Comparison of ENCODE assay signal across 8 cellular contexts in the genomic region with DNA sequence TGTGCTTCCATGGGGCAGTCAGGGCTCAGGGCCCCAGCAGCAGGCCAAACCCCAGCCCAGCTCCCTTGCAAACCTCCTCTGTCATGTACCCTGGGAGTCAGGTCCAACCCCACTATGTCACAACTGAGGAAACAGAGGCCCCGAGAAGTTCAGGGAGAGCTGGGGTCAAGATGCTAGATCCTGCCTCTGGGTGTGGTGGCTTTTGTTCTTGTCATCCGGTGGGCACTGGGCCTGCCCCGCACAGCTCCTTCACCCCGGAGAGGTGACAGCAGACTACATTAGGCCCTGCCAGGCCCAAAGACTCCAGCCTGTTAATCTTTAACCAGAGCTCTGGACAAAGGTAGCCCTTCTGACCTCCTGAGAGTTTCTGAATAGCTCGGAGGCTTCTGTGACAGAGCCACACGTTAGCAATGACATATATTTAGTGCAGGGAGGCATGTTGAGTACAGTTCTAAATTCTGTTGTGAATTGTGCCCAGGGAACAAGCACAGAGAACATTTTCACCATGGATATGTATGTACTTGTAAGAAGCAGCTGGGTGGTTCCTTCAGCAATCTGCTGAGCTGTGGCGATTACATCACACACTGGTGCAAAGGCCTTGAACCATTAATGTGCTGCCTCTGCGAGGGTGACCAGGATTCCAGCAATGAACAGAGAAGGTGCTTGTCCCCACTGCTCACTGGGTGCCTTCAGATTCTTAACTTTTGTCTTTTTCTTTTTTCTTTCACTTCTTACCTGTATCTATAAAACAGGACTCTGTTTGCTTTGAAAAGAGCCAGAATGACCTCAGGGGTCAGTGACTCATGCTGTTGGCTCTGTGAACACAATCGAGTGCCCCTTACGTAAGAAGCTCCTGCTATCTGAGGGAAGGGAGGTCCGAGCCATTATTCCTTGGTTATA.
A peak's percentile ranks its signal among the peaks of the same experiment; 100 is the strongest.
DNase-seq lines count a peak whose midpoint lies in the region; ATAC-seq and TF ChIP-seq lines count a peak whose summit lies in the region.

No MANE protein-coding gene starts in this region.

- H3K9me3 Mint-ChIP-seq in WTC11: peaks cover 8% of the 10 kb centered on the region

- DNase-seq in EL (peak; percentile 88), WTC11 (ENCODE audit: low spot score) (no peak), iPS-NIHi7 (ENCODE audit: extremely low spot score) (peak; percentile 29), testis (peak; percentile 60), inferior parietal cortex (ENCODE audit: extremely low spot score) (no peak), cerebellum (ENCODE audit: low spot score) (no peak)

- no peaks in the 10 kb centered on the region for H3K36me3 ChIP-seq in testis (ENCODE audit: low read depth, missing control alignments)

- no peak overlapping the region for H3K4me3 ChIP-seq in testis

- no peaks in the 10 kb centered on the region for H3K4me1 ChIP-seq in testis

- H3K9me3 ChIP-seq in testis: no peaks in the 10 kb centered on the region

- peaks cover 8% of the 10 kb centered on the region for H3K36me3 Mint-ChIP-seq in WTC11

- H3K4me1 Mint-ChIP-seq in WTC11: peaks cover 5% of the 10 kb centered on the region; the same call in 1 of the 2 replicates

- H3K27ac Mint-ChIP-seq in WTC11: no peak overlapping the region

- TF ChIP-seq POLR2A in testis (IDR thresholded peaks at IDR 0.05): no peak

- peak overlapping the region in 1 of 2 donors; percentile 27 for H3K27ac ChIP-seq in testis

- 71 to 72% methylated on average over 9 to 11 of the region's 11 CpGs for WGBS in testis, 2 donors

- ATAC-seq in HG03108 (IDR thresholded peaks at IDR 0.05; ENCODE audit: unreplicated experiment) (peak; percentile 51), WTC11 (no peak), HG03039 (IDR thresholded peaks at IDR 0.05; ENCODE audit: unreplicated experiment) (no peak)

- CTCF ChIA-PET in WTC11 (lab: Charles Lee): no interaction called here

- peaks cover 2% of the 10 kb centered on the region; the same call in 1 of the 2 replicates for H3K27me3 Mint-ChIP-seq in WTC11 (ENCODE audit: low read depth)

- H3K27me3 ChIP-seq in testis: no peaks in the 10 kb centered on the region

- intact Hi-C loops in testis (cut with DNase I; ENCODE audit: low total_unique reads): no loop called here

- TF ChIP-seq CTCF in WTC11 (IDR thresholded peaks at IDR 0.05) (no peak), testis (IDR thresholded peaks at IDR 0.05) (no peak)

- no peak overlapping the region for H3K4me3 Mint-ChIP-seq in WTC11

- POLR2A ChIA-PET in WTC11 (lab: Charles Lee): interaction anchor here (1.7 kb wide), 1 partner anchor 11 kb away, joined by 5 read pairs; no protein-coding TSS in a partner anchor

TF ChIP-seq in WTC11, 78 proteins besides CTCF, POLR2A, EP300 and RAD21:
- 0 out of 2 replicates have a peak, but pooled peaks have one; percentile 61 for TF ChIP-seq GABPB1 (CRISPR knock-in tag; IDR thresholded peaks at IDR 0.05)
- TF ChIP-seq, protein P1, sequence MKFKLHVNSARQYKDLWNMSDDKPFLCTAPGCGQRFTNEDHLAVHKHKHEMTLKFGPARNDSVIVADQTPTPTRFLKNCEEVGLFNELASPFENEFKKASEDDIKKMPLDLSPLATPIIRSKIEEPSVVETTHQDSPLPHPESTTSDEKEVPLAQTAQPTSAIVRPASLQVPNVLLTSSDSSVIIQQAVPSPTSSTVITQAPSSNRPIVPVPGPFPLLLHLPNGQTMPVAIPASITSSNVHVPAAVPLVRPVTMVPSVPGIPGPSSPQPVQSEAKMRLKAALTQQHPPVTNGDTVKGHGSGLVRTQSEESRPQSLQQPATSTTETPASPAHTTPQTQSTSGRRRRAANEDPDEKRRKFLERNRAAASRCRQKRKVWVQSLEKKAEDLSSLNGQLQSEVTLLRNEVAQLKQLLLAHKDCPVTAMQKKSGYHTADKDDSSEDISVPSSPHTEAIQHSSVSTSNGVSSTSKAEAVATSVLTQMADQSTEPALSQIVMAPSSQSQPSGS (CRISPR knock-in tag; IDR thresholded peaks at IDR 0.05; ENCODE audit: borderline replicate concordance, low read depth): no peak
- no peak for TF ChIP-seq FOXJ3 (CRISPR knock-in tag; IDR thresholded peaks at IDR 0.05; ENCODE audit: borderline replicate concordance)
- no peak for TF ChIP-seq HMGA2 (CRISPR knock-in tag; IDR thresholded peaks at IDR 0.05)
- TF ChIP-seq, protein P2, sequence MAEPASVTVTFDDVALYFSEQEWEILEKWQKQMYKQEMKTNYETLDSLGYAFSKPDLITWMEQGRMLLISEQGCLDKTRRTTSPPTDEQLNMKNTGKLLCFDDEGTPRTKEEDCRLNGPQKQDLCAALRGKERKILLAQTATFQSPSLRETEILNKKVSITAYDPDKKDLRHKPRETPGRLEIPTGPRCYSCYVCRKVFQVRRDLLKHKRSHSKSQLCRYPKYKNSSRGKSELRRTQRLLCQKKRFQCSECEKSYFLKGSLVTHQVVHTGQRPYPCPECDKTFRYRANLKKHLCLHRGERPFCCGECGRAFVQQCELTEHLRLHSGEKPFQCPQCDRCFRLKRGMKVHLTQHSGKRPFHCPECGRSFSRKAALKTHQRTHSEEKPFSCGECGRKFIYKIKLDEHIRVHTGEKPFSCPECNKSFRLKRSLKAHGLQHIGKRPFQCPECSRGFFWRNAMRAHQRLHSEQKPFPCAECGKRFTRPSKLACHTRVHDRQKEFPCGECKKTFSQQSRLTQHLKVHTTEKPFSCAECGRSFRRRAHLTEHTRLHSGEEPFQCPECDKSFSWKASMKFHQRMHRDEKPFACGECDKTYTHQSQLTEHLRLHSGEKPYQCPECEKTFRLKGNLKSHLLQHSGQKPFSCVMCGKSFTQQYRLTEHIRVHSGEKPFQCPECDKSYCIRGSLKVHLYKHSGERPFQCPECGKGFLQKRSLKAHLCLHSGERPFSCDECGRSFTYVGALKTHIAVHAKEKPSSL (CRISPR knock-in tag; conservative IDR thresholded peaks at IDR 0.05): no peak
- no peak for TF ChIP-seq ZNF671 (CRISPR knock-in tag; IDR thresholded peaks at IDR 0.05)
- TF ChIP-seq, protein P3, sequence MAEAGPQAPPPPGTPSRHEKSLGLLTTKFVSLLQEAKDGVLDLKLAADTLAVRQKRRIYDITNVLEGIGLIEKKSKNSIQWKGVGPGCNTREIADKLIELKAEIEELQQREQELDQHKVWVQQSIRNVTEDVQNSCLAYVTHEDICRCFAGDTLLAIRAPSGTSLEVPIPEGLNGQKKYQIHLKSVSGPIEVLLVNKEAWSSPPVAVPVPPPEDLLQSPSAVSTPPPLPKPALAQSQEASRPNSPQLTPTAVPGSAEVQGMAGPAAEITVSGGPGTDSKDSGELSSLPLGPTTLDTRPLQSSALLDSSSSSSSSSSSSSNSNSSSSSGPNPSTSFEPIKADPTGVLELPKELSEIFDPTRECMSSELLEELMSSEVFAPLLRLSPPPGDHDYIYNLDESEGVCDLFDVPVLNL (CRISPR knock-in tag; IDR thresholded peaks at IDR 0.05; ENCODE audit: borderline replicate concordance, low read depth): no peak
- no peak for TF ChIP-seq FOXK1 (CRISPR knock-in tag; IDR thresholded peaks at IDR 0.05)

Comparison
In these comparisons a context has a peak if more than half of its experiments do, and no peak if none do; other contexts are left out.
1. DNase-seq: peak in EL (single experiment), iPS-NIHi7 (single experiment) and testis (single experiment); none in WTC11 (single experiment), inferior parietal cortex (single experiment) and cerebellum (single experiment).